ENCODE assay signal across 21 cellular contexts in the genomic region with DNA sequence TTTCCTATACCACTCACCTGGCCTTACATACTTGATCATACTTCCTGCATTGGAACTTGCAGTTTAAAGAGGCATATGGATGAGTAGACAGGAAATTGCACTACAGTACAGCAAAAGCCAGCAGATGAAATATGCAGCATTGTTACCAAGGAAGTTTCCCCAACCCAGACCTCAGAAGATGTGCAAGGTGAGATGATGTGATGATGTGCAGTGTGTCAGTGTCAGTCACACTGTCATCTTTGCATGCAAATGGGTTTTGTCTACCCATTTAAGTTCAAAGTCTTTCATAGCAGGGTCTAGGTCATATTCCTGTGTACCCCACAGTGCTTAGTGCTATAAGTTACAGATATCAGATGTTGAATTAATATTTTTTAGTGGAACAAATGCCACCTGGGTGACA.
DNase-seq lines count a peak whose midpoint lies in the region; ATAC-seq and TF ChIP-seq lines count a peak whose summit lies in the region.
"Had no signal": no experiment of that assay in that cellular context is flagged by ENCODE, and none has a peak within 500 bp of the region (broad histone marks: within the 10 kb centered on the region; RNA-seq: fewer than 3 reads in every experiment).

No MANE protein-coding gene starts in this region.

- H3K36me3 Mint-ChIP-seq in activated CD4-positive, alpha-beta T cell treated with anti-CD3 and anti-CD28 coated beads for 36 hours (ENCODE audit: low read depth), result no peaks in the 10 kb centered on the region
- H3K36me3 Mint-ChIP-seq in activated T-helper 17 cell treated with anti-CD3 and anti-CD28 coated beads, Interleukin-2, amount 50 U/mL, for 72 hours (ENCODE audit: low read depth), result no peaks in the 10 kb centered on the region
- H3K36me3 Mint-ChIP-seq: CD4-positive, CD25-positive, alpha-beta regulatory T cell; CD8-positive, alpha-beta T cell had no signal

- no peak overlapping the region for H3K4me3 Mint-ChIP-seq in activated CD4-positive, alpha-beta T cell treated with anti-CD3 and anti-CD28 coated beads for 36 hours
- no peak overlapping the region for H3K4me3 Mint-ChIP-seq in activated T-helper 17 cell treated with anti-CD3 and anti-CD28 coated beads, Interleukin-2, amount 50 U/mL, for 72 hours
- H3K4me3 Mint-ChIP-seq: B cell; CD4-positive, CD25-positive, alpha-beta regulatory T cell; CD8-positive, alpha-beta T cell had no signal

- TF ChIP-seq CTCF in PC-3 (conservative IDR thresholded peaks at IDR 0.05; ENCODE audit: low read depth, low read length), result no peak
- TF ChIP-seq CTCF in epithelial cell of esophagus (IDR thresholded peaks at IDR 0.05; ENCODE audit: insufficient read depth, low read depth, low read length, missing control alignments), result no peak

- H3K9ac ChIP-seq in PC-3 (ENCODE audit: low read length), result peak overlapping the region; percentile 61
- H3K9ac ChIP-seq: BLaER1 had no signal

- BruUV-seq in PC-3 (replicated peaks; lab: Mats Ljungman, UMichigan), result no TSS peak

- H3K27me3 Mint-ChIP-seq in activated CD4-positive, alpha-beta T cell treated with anti-CD3 and anti-CD28 coated beads for 36 hours, result peaks cover 4% of the 10 kb centered on the region
- peaks cover 7% of the 10 kb centered on the region for H3K27me3 Mint-ChIP-seq in activated T-helper 17 cell treated with anti-CD3 and anti-CD28 coated beads, Interleukin-2, amount 50 U/mL, for 72 hours
- H3K27me3 Mint-ChIP-seq: CD4-positive, CD25-positive, alpha-beta regulatory T cell had no signal

- peak overlapping the region; percentile 90 for H3K27ac ChIP-seq in PC-3 (ENCODE audit: low read length)
- H3K27ac ChIP-seq: BLaER1, C4-2B had no signal

- POLR2A ChIA-PET in activated CD4-positive, alpha-beta T cell treated with anti-CD3 and anti-CD28 coated beads for 36 hours (lab: Charles Lee), result no interaction called here
- POLR2A ChIA-PET in PC-3 (lab: Charles Lee; ENCODE audit: unreplicated experiment), result no interaction called here

- H2AFZ ChIP-seq in PC-3 (ENCODE audit: low read length), result no peak overlapping the region

- peak overlapping the region; percentile 67; the same call in 1 of the 2 replicates for H3K4me2 ChIP-seq in PC-3 (ENCODE audit: low read length)
- H3K4me2 ChIP-seq: BLaER1 had no signal

- no peaks in the 10 kb centered on the region for H3K9me3 Mint-ChIP-seq in activated CD4-positive, alpha-beta T cell treated with anti-CD3 and anti-CD28 coated beads for 36 hours (ENCODE audit: low read depth)
- H3K9me3 Mint-ChIP-seq in activated T-helper 17 cell treated with anti-CD3 and anti-CD28 coated beads, Interleukin-2, amount 50 U/mL, for 72 hours, result no peaks in the 10 kb centered on the region
- H3K9me3 Mint-ChIP-seq: CD8-positive, alpha-beta T cell; HFFc6 had no signal

- no peaks in the 10 kb centered on the region for H4K20me1 ChIP-seq in PC-3 (ENCODE audit: low read length)
- H4K20me1 ChIP-seq: BLaER1 had no signal

- no peaks in the 10 kb centered on the region for H3K79me2 ChIP-seq in PC-3 (ENCODE audit: low read length)

- CTCF ChIA-PET in activated CD4-positive, alpha-beta T cell treated with anti-CD3 and anti-CD28 coated beads for 36 hours (lab: Charles Lee), result no interaction called here
- CTCF ChIA-PET in PC-3 (lab: Charles Lee), result no interaction called here

- no peaks in the 10 kb centered on the region for H3K27me3 ChIP-seq in PC-3 (ENCODE audit: low read length)
- H3K27me3 ChIP-seq: BLaER1 had no signal

- no peak for DNase-seq in activated CD4-positive, alpha-beta T cell treated with anti-CD3 and anti-CD28 coated beads for 36 hours
- DNase-seq in activated CD4-positive, alpha-beta T cell treated with anti-CD3 and anti-CD28 coated beads, Interleukin-2, amount 50 U/mL, for 4 hours, result no peak
- peak; percentile 23 for DNase-seq in PC-3
- DNase-seq in epithelial cell of esophagus (ENCODE audit: low read depth), result peak; percentile 3
- no peak for DNase-seq in MV-4-11 (lab: John Stamatoyannopoulos, UW)
- DNase-seq: Caco-2; CD4-positive, CD25-positive, alpha-beta regulatory T cell; CD8-positive, alpha-beta T cell; DMS153; EL; GDM1; GOT3; HFFc6 had no signal

- H3K9me3 ChIP-seq in PC-3 (ENCODE audit: low read length), result no peaks in the 10 kb centered on the region
- H3K9me3 ChIP-seq: BLaER1, Caco-2, HAP-1 had no signal

- H3K27ac Mint-ChIP-seq in activated CD4-positive, alpha-beta T cell treated with anti-CD3 and anti-CD28 coated beads for 36 hours, result no peak overlapping the region
- H3K27ac Mint-ChIP-seq in activated T-helper 17 cell treated with anti-CD3 and anti-CD28 coated beads, Interleukin-2, amount 50 U/mL, for 72 hours, result no peak overlapping the region
- H3K27ac Mint-ChIP-seq: B cell; CD4-positive, CD25-positive, alpha-beta regulatory T cell; CD8-positive, alpha-beta T cell; HFFc6 had no signal

- H3K4me3 ChIP-seq in PC-3 (ENCODE audit: low read length) (no peak overlapping the region), epithelial cell of esophagus (ENCODE audit: low read length) (no peak overlapping the region)
- H3K4me3 ChIP-seq: BLaER1, GM12878, HAP-1 had no signal

- H3K4me1 ChIP-seq in PC-3 (ENCODE audit: insufficient read depth, low read length), result peaks cover 49% of the 10 kb centered on the region
- H3K4me1 ChIP-seq: Caco-2, HAP-1 had no signal

- H3K4me1 Mint-ChIP-seq in activated CD4-positive, alpha-beta T cell treated with anti-CD3 and anti-CD28 coated beads for 36 hours, result no peaks in the 10 kb centered on the region
- no peaks in the 10 kb centered on the region for H3K4me1 Mint-ChIP-seq in activated T-helper 17 cell treated with anti-CD3 and anti-CD28 coated beads, Interleukin-2, amount 50 U/mL, for 72 hours
- H3K4me1 Mint-ChIP-seq: B cell; CD4-positive, CD25-positive, alpha-beta regulatory T cell had no signal

- ATAC-seq in activated CD4-positive, alpha-beta T cell treated with anti-CD3 and anti-CD28 coated beads for 36 hours, result peak; percentile 42
- ATAC-seq in PC-3, result peak; percentile 20; the same call in 1 of the 2 replicates
- peak; percentile 29 for ATAC-seq in activated T-helper 17 cell treated with anti-CD3 and anti-CD28 coated beads, Interleukin-2, amount 50 U/mL, for 72 hours (replicated peaks)
- ATAC-seq in GM21619 (IDR thresholded peaks at IDR 0.05; ENCODE audit: unreplicated experiment), result no peak
- ATAC-seq in HG02970 (IDR thresholded peaks at IDR 0.05; ENCODE audit: low FRiP score, unreplicated experiment), result no peak
- ATAC-seq: CD8-positive, alpha-beta T cell; GM12878 had no signal

- H3K9me2 ChIP-seq in PC-3 (replicated peaks; ENCODE audit: low read length), result no peaks in the 10 kb centered on the region

- intact Hi-C loops in activated CD4-positive, alpha-beta T cell treated with anti-CD3 and anti-CD28 coated beads for 36 hours (cut with DNase I, micrococcal nuclease), result no loop called here
- intact Hi-C loops in PC-3 (cut with micrococcal nuclease), result no loop called here

- H3F3A ChIP-seq in PC-3 (ENCODE audit: low read length, unreplicated experiment), result peaks cover 7% of the 10 kb centered on the region

- H3K36me3 ChIP-seq in PC-3 (ENCODE audit: low read depth, low read length), result no peaks in the 10 kb centered on the region
- H3K36me3 ChIP-seq: BLaER1, HAP-1 had no signal

Comparison
In these comparisons a context has a peak if more than half of its experiments do, and no peak if none do; other contexts are left out.
1. ATAC-seq: peak in activated CD4-positive, alpha-beta T cell treated with anti-CD3 and anti-CD28 coated beads for 36 hours (single experiment), PC-3 (single experiment) and activated T-helper 17 cell treated with anti-CD3 and anti-CD28 coated beads, Interleukin-2, amount 50 U/mL, for 72 hours (single experiment); none in GM21619 (single experiment) and HG02970 (single experiment).
2. DNase-seq: peak in PC-3 (single experiment) and epithelial cell of esophagus (single experiment); none in activated CD4-positive, alpha-beta T cell treated with anti-CD3 and anti-CD28 coated beads for 36 hours (single experiment), activated CD4-positive, alpha-beta T cell treated with anti-CD3 and anti-CD28 coated beads, Interleukin-2, amount 50 U/mL, for 4 hours (0 of 2) and MV-4-11 (single experiment).